1 cellular context compared by ENCODE assay signal in the genomic region with DNA sequence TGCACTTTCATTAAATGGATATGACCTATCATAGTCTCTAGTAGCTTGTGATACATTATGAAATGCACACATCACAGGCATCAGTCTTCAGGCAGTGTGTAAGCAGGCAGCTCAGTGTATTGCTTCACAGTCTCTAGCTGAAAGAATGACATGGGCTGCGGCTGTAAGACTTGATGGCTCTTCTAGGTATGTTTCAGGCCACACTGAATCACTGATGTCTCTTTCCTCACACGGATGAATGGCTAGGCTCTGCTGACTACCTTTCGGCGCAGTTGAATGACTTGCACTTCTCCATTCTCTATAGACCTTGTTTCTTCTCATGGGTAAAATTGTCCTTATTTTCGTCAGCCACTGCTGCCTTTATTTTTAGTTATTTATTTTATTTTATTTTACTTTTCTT.
TF ChIP-seq lines count a peak whose summit lies in the region.

No MANE protein-coding gene starts in this region.

TF ChIP-seq in K562, 482 proteins besides CTCF, POLR2A, EP300 and RAD21:
- TF ChIP-seq, protein P1, sequence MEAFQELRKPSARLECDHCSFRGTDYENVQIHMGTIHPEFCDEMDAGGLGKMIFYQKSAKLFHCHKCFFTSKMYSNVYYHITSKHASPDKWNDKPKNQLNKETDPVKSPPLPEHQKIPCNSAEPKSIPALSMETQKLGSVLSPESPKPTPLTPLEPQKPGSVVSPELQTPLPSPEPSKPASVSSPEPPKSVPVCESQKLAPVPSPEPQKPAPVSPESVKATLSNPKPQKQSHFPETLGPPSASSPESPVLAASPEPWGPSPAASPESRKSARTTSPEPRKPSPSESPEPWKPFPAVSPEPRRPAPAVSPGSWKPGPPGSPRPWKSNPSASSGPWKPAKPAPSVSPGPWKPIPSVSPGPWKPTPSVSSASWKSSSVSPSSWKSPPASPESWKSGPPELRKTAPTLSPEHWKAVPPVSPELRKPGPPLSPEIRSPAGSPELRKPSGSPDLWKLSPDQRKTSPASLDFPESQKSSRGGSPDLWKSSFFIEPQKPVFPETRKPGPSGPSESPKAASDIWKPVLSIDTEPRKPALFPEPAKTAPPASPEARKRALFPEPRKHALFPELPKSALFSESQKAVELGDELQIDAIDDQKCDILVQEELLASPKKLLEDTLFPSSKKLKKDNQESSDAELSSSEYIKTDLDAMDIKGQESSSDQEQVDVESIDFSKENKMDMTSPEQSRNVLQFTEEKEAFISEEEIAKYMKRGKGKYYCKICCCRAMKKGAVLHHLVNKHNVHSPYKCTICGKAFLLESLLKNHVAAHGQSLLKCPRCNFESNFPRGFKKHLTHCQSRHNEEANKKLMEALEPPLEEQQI (IDR thresholded peaks at IDR 0.05), result no peak
- peak; percentile 60 for TF ChIP-seq CEBPB (tag; IDR thresholded peaks at IDR 0.05)
- no peak for TF ChIP-seq FOXK2 (conservative IDR thresholded peaks at IDR 0.05 in 1 of 2, IDR thresholded peaks at IDR 0.05 in 1 of 2; ENCODE audit: low read depth in 2 of 2)
- TF ChIP-seq, protein P2, sequence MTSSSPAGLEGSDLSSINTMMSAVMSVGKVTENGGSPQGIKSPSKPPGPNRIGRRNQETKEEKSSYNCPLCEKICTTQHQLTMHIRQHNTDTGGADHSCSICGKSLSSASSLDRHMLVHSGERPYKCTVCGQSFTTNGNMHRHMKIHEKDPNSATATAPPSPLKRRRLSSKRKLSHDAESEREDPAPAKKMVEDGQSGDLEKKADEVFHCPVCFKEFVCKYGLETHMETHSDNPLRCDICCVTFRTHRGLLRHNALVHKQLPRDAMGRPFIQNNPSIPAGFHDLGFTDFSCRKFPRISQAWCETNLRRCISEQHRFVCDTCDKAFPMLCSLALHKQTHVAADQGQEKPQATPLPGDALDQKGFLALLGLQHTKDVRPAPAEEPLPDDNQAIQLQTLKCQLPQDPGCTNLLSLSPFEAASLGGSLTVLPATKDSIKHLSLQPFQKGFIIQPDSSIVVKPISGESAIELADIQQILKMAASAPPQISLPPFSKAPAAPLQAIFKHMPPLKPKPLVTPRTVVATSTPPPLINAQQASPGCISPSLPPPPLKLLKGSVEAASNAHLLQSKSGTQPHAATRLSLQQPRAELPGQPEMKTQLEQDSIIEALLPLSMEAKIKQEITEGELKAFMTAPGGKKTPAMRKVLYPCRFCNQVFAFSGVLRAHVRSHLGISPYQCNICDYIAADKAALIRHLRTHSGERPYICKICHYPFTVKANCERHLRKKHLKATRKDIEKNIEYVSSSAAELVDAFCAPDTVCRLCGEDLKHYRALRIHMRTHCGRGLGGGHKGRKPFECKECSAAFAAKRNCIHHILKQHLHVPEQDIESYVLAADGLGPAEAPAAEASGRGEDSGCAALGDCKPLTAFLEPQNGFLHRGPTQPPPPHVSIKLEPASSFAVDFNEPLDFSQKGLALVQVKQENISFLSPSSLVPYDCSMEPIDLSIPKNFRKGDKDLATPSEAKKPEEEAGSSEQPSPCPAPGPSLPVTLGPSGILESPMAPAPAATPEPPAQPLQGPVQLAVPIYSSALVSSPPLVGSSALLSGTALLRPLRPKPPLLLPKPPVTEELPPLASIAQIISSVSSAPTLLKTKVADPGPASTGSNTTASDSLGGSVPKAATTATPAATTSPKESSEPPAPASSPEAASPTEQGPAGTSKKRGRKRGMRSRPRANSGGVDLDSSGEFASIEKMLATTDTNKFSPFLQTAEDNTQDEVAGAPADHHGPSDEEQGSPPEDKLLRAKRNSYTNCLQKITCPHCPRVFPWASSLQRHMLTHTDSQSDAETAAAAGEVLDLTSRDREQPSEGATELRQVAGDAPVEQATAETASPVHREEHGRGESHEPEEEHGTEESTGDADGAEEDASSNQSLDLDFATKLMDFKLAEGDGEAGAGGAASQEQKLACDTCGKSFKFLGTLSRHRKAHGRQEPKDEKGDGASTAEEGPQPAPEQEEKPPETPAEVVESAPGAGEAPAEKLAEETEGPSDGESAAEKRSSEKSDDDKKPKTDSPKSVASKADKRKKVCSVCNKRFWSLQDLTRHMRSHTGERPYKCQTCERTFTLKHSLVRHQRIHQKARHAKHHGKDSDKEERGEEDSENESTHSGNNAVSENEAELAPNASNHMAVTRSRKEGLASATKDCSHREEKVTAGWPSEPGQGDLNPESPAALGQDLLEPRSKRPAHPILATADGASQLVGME (CRISPR knock-in tag; IDR thresholded peaks at IDR 0.05), result no peak
- TF ChIP-seq MAFG (tag; conservative IDR thresholded peaks at IDR 0.05), result peak; percentile 49; the same call in 1 of the 2 replicates
- TF ChIP-seq NFE2 (IDR thresholded peaks at IDR 0.05; ENCODE audit: low read depth), result peak; percentile 66
- TF ChIP-seq ZFPM2 (CRISPR knock-in tag; IDR thresholded peaks at IDR 0.05), result no peak
- peak; percentile 66 for TF ChIP-seq ZNF316 (IDR thresholded peaks at IDR 0.05)
- TF ChIP-seq KLF6 (CRISPR knock-in tag; IDR thresholded peaks at IDR 0.05; ENCODE audit: borderline replicate concordance), result no peak
- TF ChIP-seq SPI1 (IDR thresholded peaks at IDR 0.05; ENCODE audit: borderline replicate concordance, low read depth, low read length), result no peak
- no peak for TF ChIP-seq RFX1 (IDR thresholded peaks at IDR 0.05)
- TF ChIP-seq SMAD1 (IDR thresholded peaks at IDR 0.05; ENCODE audit: low read depth, low read length, partially characterized antibody), result no peak
- TF ChIP-seq KLF16 (IDR thresholded peaks at IDR 0.05), result no peak
- no peak for TF ChIP-seq ZNF699 (CRISPR knock-in tag; IDR thresholded peaks at IDR 0.05; ENCODE audit: insufficient replicate concordance)
- no peak for TF ChIP-seq ZEB2 (IDR thresholded peaks at IDR 0.05)
- no peak for TF ChIP-seq CEBPG (CRISPR knock-in tag; IDR thresholded peaks at IDR 0.05)
- TF ChIP-seq CEBPG (tag; conservative IDR thresholded peaks at IDR 0.05 in 1 of 2, IDR thresholded peaks at IDR 0.05 in 1 of 2), result 0 out of 4 replicates have a peak, but pooled peaks have one; percentile 18 to 35
- TF ChIP-seq C11orf30 (IDR thresholded peaks at IDR 0.05; ENCODE audit: low read depth), result peak; percentile 52
- no peak for TF ChIP-seq HSF4 (CRISPR knock-in tag; IDR thresholded peaks at IDR 0.05; ENCODE audit: borderline replicate concordance)
TF ChIP-seq in K562: peak in this region for 6.
